ENCODE assay signal across 21 cellular contexts in genomic region chrX:99266255-99266654, GRCh38.
"Had no signal": no experiment of that assay in that cellular context is flagged by ENCODE, and none has a peak within 500 bp of the region (broad histone marks: within the 10 kb centered on the region; RNA-seq: fewer than 3 reads in every experiment).

No MANE protein-coding gene starts in this region.

- H3K36me3 Mint-ChIP-seq: T-cell had no signal

- H3K4me3 Mint-ChIP-seq: T-cell had no signal

- H3K36me3 ChIP-seq: MG63 had no signal

- H3K27me3 ChIP-seq: MG63 had no signal

- H3K27ac Mint-ChIP-seq: T-cell had no signal

- ATAC-seq: HepG2, T-cell had no signal

- H3K9me3 ChIP-seq: MG63, SK-N-SH had no signal

- DNase-seq: IMR-90, Karpas-422, KG1, MG63, NCI-H1092, NCI-H1105 treated with DMSO at 0.1 percent for 48 hours, NCI-H1436, NCI-H187, NCI-H2029, NCI-H2081 treated with DMSO at 0.1 percent for 48 hours, NCI-H2171, NCI-H226, NCI-H446, NCI-H510A, NCI-H526 treated with DMSO at 0.1 percent for 48 hours, SHP77, SK-N-SH, SW 1271, T-cell had no signal

- H3K27ac ChIP-seq: RWPE1 had no signal

- H3K9ac ChIP-seq: SK-N-SH had no signal

- H3K4me2 ChIP-seq: SK-N-SH had no signal

- H3K9me2 ChIP-seq: SK-N-SH had no signal

- H3K4me3 ChIP-seq: MG63 had no signal

- H3K4me1 Mint-ChIP-seq: T-cell had no signal
